In the genomic region with DNA sequence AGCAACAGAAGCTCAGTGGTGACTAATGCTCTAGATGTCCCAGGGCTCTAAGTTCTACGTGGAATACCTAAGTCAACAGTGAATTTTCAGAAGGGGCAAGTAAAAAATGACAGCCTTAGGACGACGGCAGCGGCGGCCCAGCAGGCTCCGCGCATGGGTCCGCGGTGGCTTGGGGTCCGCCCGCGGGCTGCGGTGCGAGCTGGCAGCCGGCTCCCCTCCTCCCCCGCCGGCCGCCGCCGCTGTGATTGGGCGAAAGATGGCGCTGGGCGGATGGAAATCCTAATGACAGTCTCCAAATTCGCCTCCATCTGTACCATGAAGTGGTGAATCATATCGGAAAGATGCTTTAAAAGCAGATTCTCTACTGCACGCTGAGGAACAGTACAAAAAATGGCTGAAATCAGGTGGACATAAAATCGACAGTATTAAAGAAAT, we compare ENCODE assay signal across 8 cellular contexts.
A peak's percentile ranks its signal among the peaks of the same experiment; 100 is the strongest.
DNase-seq lines count a peak whose midpoint lies in the region; ATAC-seq, FAIRE-seq and TF ChIP-seq lines count a peak whose summit lies in the region.

No MANE protein-coding gene starts in this region.

- in situ Hi-C loops in astrocyte of the spinal cord (cut with HindIII; ENCODE audit: low sequenced_read_pairs) = no loop called here

- H3K4me3 ChIP-seq in AG04450 (ENCODE audit: low read depth, low read length) (peak overlapping the region; percentile 57), HEK293 (ENCODE audit: low read depth, low read length) (peak overlapping the region; percentile 30), astrocyte of the spinal cord (ENCODE audit: low read depth, low read length) (peak overlapping the region; percentile 38), small intestine (ENCODE audit: low read depth in 1 of 2, low read length in 2 of 2) (peak overlapping the region; percentile 33 to 43)

- TF ChIP-seq CTCF in AG04450 (IDR thresholded peaks at IDR 0.05; ENCODE audit: low read depth, low read length) = no peak
- no peak for TF ChIP-seq CTCF in HEK293 (tag by site-specific recombination; IDR thresholded peaks at IDR 0.05)
- TF ChIP-seq CTCF in RWPE1 (conservative IDR thresholded peaks at IDR 0.05; ENCODE audit: low read depth) = 0 out of 2 replicates have a peak, but pooled peaks have one; percentile 11
- no peak for TF ChIP-seq CTCF in astrocyte of the spinal cord (IDR thresholded peaks at IDR 0.05; ENCODE audit: low read depth, low read length)

- no peaks in the 10 kb centered on the region for H3K36me3 ChIP-seq in HEK293 (ENCODE audit: control insufficient read depth in 2 of 2, insufficient read depth in 1 of 2, low read length in 2 of 2)
- H3K36me3 ChIP-seq in small intestine (ENCODE audit: control insufficient read depth in 2 of 2, insufficient read depth in 2 of 2, low read length in 2 of 2) = no peaks in the 10 kb centered on the region

- CTCF ChIA-PET in AG04450 (lab: Charles Lee) (interaction anchor here (0.7 to 1.3 kb wide), 5 partner anchors 8 to 571 kb away, joined by 3 to 4 read pairs (median 3); no protein-coding TSS in a partner anchor), HEK293 (lab: Yijun Ruan, JAX) (no interaction called here), RWPE1 (lab: Yijun Ruan, JAX) (interaction anchor here (0.5 to 0.6 kb wide), 2 partner anchors 53 to 153 kb away, joined by 3 to 4 read pairs; no protein-coding TSS in a partner anchor)

- ATAC-seq in GM21576 (IDR thresholded peaks at IDR 0.05; ENCODE audit: unreplicated experiment) (no peak), GM21528 (IDR thresholded peaks at IDR 0.05; ENCODE audit: low FRiP score, unreplicated experiment) (no peak)

- POLR2A ChIA-PET in AG04450 (lab: Yijun Ruan, JAX) (interaction anchor here (0.8 to 1.7 kb wide), 2 partner anchors 12 to 223 kb away, joined by 3 to 9 read pairs; partner anchors contain the start of gene SRSF7), HEK293 (lab: Yijun Ruan, JAX) (interaction anchor here (0.6 to 1.0 kb wide), 4 partner anchors 109 to 223 kb away, joined by 3 to 5 read pairs (median 4); partner anchors contain the start of gene SRSF7), RWPE1 (lab: Yijun Ruan, JAX; ENCODE audit: low non-redundant PET) (no interaction called here)

- H3K9me3 ChIP-seq in AG04450 (ENCODE audit: control insufficient read depth, insufficient read depth, low read length) = no peaks in the 10 kb centered on the region; the same call in 1 of the 2 replicates
- no peaks in the 10 kb centered on the region for H3K9me3 ChIP-seq in HEK293 (ENCODE audit: control insufficient read depth, insufficient read depth, low read depth, low read length)
- no peaks in the 10 kb centered on the region for H3K9me3 ChIP-seq in small intestine (ENCODE audit: control insufficient read depth, low read depth)

- WGBS in small intestine, 3 donors = 2 to 6% (median 3%) methylated on average over 27 of the region's 27 CpGs

- no peak for DNase-seq in AG04450 (ENCODE audit: low read depth, low spot score)
- peak; percentile 49 for DNase-seq in RWPE1 (ENCODE audit: low spot score)
- peak; percentile 47 for DNase-seq in astrocyte of the spinal cord (ENCODE audit: low read depth, low spot score)
- peak; percentile 77 for DNase-seq in iPS-NIHi7 (ENCODE audit: extremely low spot score)
- DNase-seq in small intestine = no peak

- H3K27me3 ChIP-seq in AG04450 (ENCODE audit: control insufficient read depth, insufficient read depth, low read length) = peaks cover 18% of the 10 kb centered on the region
- peaks cover 0 to 2% of the 10 kb centered on the region in 2 donors for H3K27me3 ChIP-seq in small intestine (ENCODE audit: control insufficient read depth in 2 of 2, insufficient read depth in 2 of 2, low read length in 2 of 2)

- peaks cover 8% of the 10 kb centered on the region for H3K4me1 ChIP-seq in HEK293 (ENCODE audit: control insufficient read depth, insufficient read depth, low read length)
- no peaks in the 10 kb centered on the region for H3K4me1 ChIP-seq in small intestine (ENCODE audit: control insufficient read depth in 2 of 2, insufficient read depth in 1 of 2, low read depth in 1 of 2, low read length in 1 of 2)

- FAIRE-seq in small intestine (lab: Jason Lieb, UNC) = no peak

- no peak overlapping the region for H3K27ac ChIP-seq in AG04450 (ENCODE audit: low read depth, low read length)
- 0 out of 2 replicates have a peak overlapping the region, but pooled peaks have one; percentile 40 for H3K27ac ChIP-seq in HEK293 (ENCODE audit: extremely low read depth, low read depth, low read length)
- peak overlapping the region; percentile 44; the same call in 1 of the 2 replicates for H3K27ac ChIP-seq in RWPE1
- peak overlapping the region in 1 of 2 donors; percentile 32 for H3K27ac ChIP-seq in small intestine (ENCODE audit: low read depth in 1 of 2, low read length in 1 of 2)

TF ChIP-seq in HEK293, 187 proteins besides CTCF, POLR2A, EP300 and RAD21 (continues in another document):
- TF ChIP-seq, protein P1, sequence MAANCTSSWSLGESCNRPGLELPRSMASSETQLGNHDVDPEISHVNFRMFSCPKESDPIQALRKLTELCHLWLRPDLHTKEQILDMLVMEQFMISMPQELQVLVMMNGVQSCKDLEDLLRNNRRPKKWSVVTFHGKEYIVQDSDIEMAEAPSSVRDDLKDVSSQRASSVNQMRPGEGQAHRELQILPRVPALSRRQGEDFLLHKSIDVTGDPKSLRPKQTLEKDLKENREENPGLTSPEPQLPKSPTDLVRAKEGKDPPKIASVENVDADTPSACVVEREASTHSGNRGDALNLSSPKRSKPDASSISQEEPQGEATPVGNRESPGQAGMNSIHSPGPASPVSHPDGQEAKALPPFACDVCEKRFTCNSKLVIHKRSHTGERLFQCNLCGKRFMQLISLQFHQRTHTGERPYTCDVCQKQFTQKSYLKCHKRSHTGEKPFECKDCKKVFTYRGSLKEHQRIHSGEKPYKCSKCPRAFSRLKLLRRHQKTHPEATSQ (tag by site-specific recombination; IDR thresholded peaks at IDR 0.05) = no peak
- TF ChIP-seq ZXDB (tag by site-specific recombination; IDR thresholded peaks at IDR 0.05) (0 out of 2 replicates have a peak, but pooled peaks have one; percentile 7), PRDM1 (tag by site-specific recombination; IDR thresholded peaks at IDR 0.05) (peak; percentile 54; the same call in 1 of the 2 replicates), YY1 (tag by site-specific recombination; IDR thresholded peaks at IDR 0.05) (peak; percentile 55; the same call in 1 of the 2 replicates), ZNF660 (tag by site-specific recombination; IDR thresholded peaks at IDR 0.05) (peak; percentile 52), ZBTB20 (tag by site-specific recombination; IDR thresholded peaks at IDR 0.05) (peak; percentile 42; the same call in 1 of the 2 replicates), REPIN1 (tag by site-specific recombination; IDR thresholded peaks at IDR 0.05; ENCODE audit: low read depth) (no peak), ZNF561 (tag by site-specific recombination; IDR thresholded peaks at IDR 0.05; ENCODE audit: borderline replicate concordance) (0 out of 2 replicates have a peak, but pooled peaks have one; percentile 39), ZNF558 (tag by site-specific recombination; IDR thresholded peaks at IDR 0.05) (no peak), ZNF48 (tag by site-specific recombination; IDR thresholded peaks at IDR 0.05) (no peak), ZNF549 (tag by site-specific recombination; IDR thresholded peaks at IDR 0.05) (no peak), GLI4 (tag by site-specific recombination; IDR thresholded peaks at IDR 0.05) (no peak), ZNF473 (tag by site-specific recombination; IDR thresholded peaks at IDR 0.05) (no peak)
- TF ChIP-seq, protein P2, sequence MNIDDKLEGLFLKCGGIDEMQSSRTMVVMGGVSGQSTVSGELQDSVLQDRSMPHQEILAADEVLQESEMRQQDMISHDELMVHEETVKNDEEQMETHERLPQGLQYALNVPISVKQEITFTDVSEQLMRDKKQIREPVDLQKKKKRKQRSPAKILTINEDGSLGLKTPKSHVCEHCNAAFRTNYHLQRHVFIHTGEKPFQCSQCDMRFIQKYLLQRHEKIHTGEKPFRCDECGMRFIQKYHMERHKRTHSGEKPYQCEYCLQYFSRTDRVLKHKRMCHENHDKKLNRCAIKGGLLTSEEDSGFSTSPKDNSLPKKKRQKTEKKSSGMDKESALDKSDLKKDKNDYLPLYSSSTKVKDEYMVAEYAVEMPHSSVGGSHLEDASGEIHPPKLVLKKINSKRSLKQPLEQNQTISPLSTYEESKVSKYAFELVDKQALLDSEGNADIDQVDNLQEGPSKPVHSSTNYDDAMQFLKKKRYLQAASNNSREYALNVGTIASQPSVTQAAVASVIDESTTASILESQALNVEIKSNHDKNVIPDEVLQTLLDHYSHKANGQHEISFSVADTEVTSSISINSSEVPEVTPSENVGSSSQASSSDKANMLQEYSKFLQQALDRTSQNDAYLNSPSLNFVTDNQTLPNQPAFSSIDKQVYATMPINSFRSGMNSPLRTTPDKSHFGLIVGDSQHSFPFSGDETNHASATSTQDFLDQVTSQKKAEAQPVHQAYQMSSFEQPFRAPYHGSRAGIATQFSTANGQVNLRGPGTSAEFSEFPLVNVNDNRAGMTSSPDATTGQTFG (tag by site-specific recombination; IDR thresholded peaks at IDR 0.05; ENCODE audit: borderline replicate concordance) = no peak
- TF ChIP-seq, protein P3, sequence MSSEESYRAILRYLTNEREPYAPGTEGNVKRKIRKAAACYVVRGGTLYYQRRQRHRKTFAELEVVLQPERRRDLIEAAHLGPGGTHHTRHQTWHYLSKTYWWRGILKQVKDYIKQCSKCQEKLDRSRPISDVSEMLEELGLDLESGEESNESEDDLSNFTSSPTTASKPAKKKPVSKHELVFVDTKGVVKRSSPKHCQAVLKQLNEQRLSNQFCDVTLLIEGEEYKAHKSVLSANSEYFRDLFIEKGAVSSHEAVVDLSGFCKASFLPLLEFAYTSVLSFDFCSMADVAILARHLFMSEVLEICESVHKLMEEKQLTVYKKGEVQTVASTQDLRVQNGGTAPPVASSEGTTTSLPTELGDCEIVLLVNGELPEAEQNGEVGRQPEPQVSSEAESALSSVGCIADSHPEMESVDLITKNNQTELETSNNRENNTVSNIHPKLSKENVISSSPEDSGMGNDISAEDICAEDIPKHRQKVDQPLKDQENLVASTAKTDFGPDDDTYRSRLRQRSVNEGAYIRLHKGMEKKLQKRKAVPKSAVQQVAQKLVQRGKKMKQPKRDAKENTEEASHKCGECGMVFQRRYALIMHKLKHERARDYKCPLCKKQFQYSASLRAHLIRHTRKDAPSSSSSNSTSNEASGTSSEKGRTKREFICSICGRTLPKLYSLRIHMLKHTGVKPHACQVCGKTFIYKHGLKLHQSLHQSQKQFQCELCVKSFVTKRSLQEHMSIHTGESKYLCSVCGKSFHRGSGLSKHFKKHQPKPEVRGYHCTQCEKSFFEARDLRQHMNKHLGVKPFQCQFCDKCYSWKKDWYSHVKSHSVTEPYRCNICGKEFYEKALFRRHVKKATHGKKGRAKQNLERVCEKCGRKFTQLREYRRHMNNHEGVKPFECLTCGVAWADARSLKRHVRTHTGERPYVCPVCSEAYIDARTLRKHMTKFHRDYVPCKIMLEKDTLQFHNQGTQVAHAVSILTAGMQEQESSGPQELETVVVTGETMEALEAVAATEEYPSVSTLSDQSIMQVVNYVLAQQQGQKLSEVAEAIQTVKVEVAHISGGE (tag by site-specific recombination; conservative IDR thresholded peaks at IDR 0.05; ENCODE audit: low read depth) = 0 out of 2 replicates have a peak, but pooled peaks have one; percentile 5

Comparison
In these comparisons a context has a peak if more than half of its experiments do, and no peak if none do; other contexts are left out.
1. DNase-seq: peak in RWPE1 (single experiment), astrocyte of the spinal cord (single experiment) and iPS-NIHi7 (single experiment); none in AG04450 (single experiment) and small intestine (single experiment).
2. Peak in every context shown above with its lines, with median percentiles within 50 percentile points of each other: H3K4me3 ChIP-seq.